Comparison of ENCODE assay signal across 12 cellular contexts in genomic region chr15:85541744-85542143, GRCh38.
DNase-seq lines count a peak whose midpoint lies in the region; ATAC-seq and TF ChIP-seq lines count a peak whose summit lies in the region.
"Had no signal": no experiment of that assay in that cellular context is flagged by ENCODE, and none has a peak within 500 bp of the region (broad histone marks: within the 10 kb centered on the region; RNA-seq: fewer than 3 reads in every experiment).

No MANE protein-coding gene starts in this region.

- no peaks in the 10 kb centered on the region for H3K9me3 ChIP-seq in suprapubic skin
- no peaks in the 10 kb centered on the region for H3K9me3 ChIP-seq in right atrium auricular region
- H3K9me3 ChIP-seq in tibial nerve: no peaks in the 10 kb centered on the region
- H3K9me3 ChIP-seq: Caco-2 had no signal

- TF ChIP-seq POLR2A in suprapubic skin (IDR thresholded peaks at IDR 0.05): no peak
- TF ChIP-seq POLR2A in tibial nerve (IDR thresholded peaks at IDR 0.05): no peak

- no peaks in the 10 kb centered on the region for H3K27me3 Mint-ChIP-seq in natural killer cell treated with Interleukin-12 subunit alpha and Interleukin-12 subunit beta and Interleukin-15 and Interleukin-18, amount 100 ng/mL, for 72 hours
- H3K27me3 Mint-ChIP-seq in natural killer cell (ENCODE audit: low read depth in 2 of 2): no peaks in the 10 kb centered on the region
- H3K27me3 Mint-ChIP-seq in activated T-helper 1 cell treated with anti-CD3 and anti-CD28 coated beads, Interleukin-12 subunit alpha, Interleukin-12 subunit beta, Interleukin-2, Interleukin-4 antibody, amounts not matched to agents 30 ng/mL and 10 ng/mL and 1 ng/mL, durations not matched to agents 14 hours and 24 hours and 36 hours (ENCODE audit: insufficient read depth): peaks cover under 1% of the 10 kb centered on the region

- ATAC-seq in natural killer cell treated with Interleukin-12 subunit alpha and Interleukin-12 subunit beta and Interleukin-15 and Interleukin-18, amount 100 ng/mL, for 72 hours: peak in 1 of 2 donors; percentile 69
- ATAC-seq in natural killer cell: no peak
- ATAC-seq in HG02981 (IDR thresholded peaks at IDR 0.05; ENCODE audit: unreplicated experiment): peak; percentile 71

- H3K4me1 ChIP-seq in suprapubic skin (peaks cover 60% of the 10 kb centered on the region), right atrium auricular region (peaks cover 0 to 41% of the 10 kb centered on the region in 2 donors), tibial nerve (peaks cover 4 to 57% (median 34%) of the 10 kb centered on the region in 4 donors)
- H3K4me1 ChIP-seq: Caco-2, parathyroid adenoma had no signal

- H3K27ac ChIP-seq in suprapubic skin (peak overlapping the region; percentile 12), right atrium auricular region (no peak overlapping the region), tibial nerve (no peak overlapping the region)
- H3K27ac ChIP-seq: parathyroid adenoma had no signal

- no peaks in the 10 kb centered on the region for H3K9me3 Mint-ChIP-seq in natural killer cell treated with Interleukin-12 subunit alpha and Interleukin-12 subunit beta and Interleukin-15 and Interleukin-18, amount 100 ng/mL, for 72 hours
- H3K9me3 Mint-ChIP-seq in natural killer cell: no peaks in the 10 kb centered on the region
- no peaks in the 10 kb centered on the region for H3K9me3 Mint-ChIP-seq in activated T-helper 1 cell treated with anti-CD3 and anti-CD28 coated beads, Interleukin-12 subunit alpha, Interleukin-12 subunit beta, Interleukin-2, Interleukin-4 antibody, amounts not matched to agents 30 ng/mL and 10 ng/mL and 1 ng/mL, durations not matched to agents 14 hours and 24 hours and 36 hours

- in situ Hi-C loops in KBM-7 (cut with MboI; ENCODE audit: low pct_unique_long_range_greater_than_20kb, low sequenced_read_pairs): no loop called here

- no peak overlapping the region for H3K4me3 ChIP-seq in suprapubic skin
- no peak overlapping the region for H3K4me3 ChIP-seq in right atrium auricular region
- H3K4me3 ChIP-seq in tibial nerve: no peak overlapping the region

- peak overlapping the region in 1 of 2 donors; percentile 7 for H3K27ac Mint-ChIP-seq in natural killer cell treated with Interleukin-12 subunit alpha and Interleukin-12 subunit beta and Interleukin-15 and Interleukin-18, amount 100 ng/mL, for 72 hours
- no peak overlapping the region for H3K27ac Mint-ChIP-seq in natural killer cell
- H3K27ac Mint-ChIP-seq in activated T-helper 1 cell treated with anti-CD3 and anti-CD28 coated beads, Interleukin-12 subunit alpha, Interleukin-12 subunit beta, Interleukin-2, Interleukin-4 antibody, amounts not matched to agents 30 ng/mL and 10 ng/mL and 1 ng/mL, durations not matched to agents 14 hours and 24 hours and 36 hours: peak overlapping the region; percentile 68

- intact Hi-C loops in natural killer cell (cut with micrococcal nuclease): loop anchor here (2.0 to 5.0 kb wide), 2 partner anchors 41 to 105 kb away; no protein-coding TSS in a partner anchor
- intact Hi-C loops in activated T-helper 1 cell treated with anti-CD3 and anti-CD28 coated beads, Interleukin-12 subunit alpha, Interleukin-12 subunit beta, Interleukin-2, Interleukin-4 antibody, amounts not matched to agents 30 ng/mL and 10 ng/mL and 1 ng/mL, durations not matched to agents 14 hours and 24 hours and 36 hours (cut with micrococcal nuclease): loop anchor here (1.0 to 10.0 kb wide), 11 partner anchors 7 to 251 kb away; partner anchors contain the start of gene KLHL25

- TF ChIP-seq CTCF in natural killer cell (IDR thresholded peaks at IDR 0.05) (no peak), suprapubic skin (IDR thresholded peaks at IDR 0.05) (no peak), right atrium auricular region (IDR thresholded peaks at IDR 0.05) (no peak), tibial nerve (IDR thresholded peaks at IDR 0.05) (no peak)

- TF ChIP-seq EP300 in suprapubic skin (IDR thresholded peaks at IDR 0.05) (no peak), tibial nerve (IDR thresholded peaks at IDR 0.05) (no peak)

- H3K36me3 Mint-ChIP-seq in natural killer cell treated with Interleukin-12 subunit alpha and Interleukin-12 subunit beta and Interleukin-15 and Interleukin-18, amount 100 ng/mL, for 72 hours: no peaks in the 10 kb centered on the region
- H3K36me3 Mint-ChIP-seq in natural killer cell: no peaks in the 10 kb centered on the region
- H3K36me3 Mint-ChIP-seq in activated T-helper 1 cell treated with anti-CD3 and anti-CD28 coated beads, Interleukin-12 subunit alpha, Interleukin-12 subunit beta, Interleukin-2, Interleukin-4 antibody, amounts not matched to agents 30 ng/mL and 10 ng/mL and 1 ng/mL, durations not matched to agents 14 hours and 24 hours and 36 hours (ENCODE audit: low read depth): peaks cover 18% of the 10 kb centered on the region

- peaks cover 42 to 63% of the 10 kb centered on the region in 2 donors for H3K4me1 Mint-ChIP-seq in natural killer cell treated with Interleukin-12 subunit alpha and Interleukin-12 subunit beta and Interleukin-15 and Interleukin-18, amount 100 ng/mL, for 72 hours (ENCODE audit: low read depth in 2 of 2)
- peaks cover 43 to 44% of the 10 kb centered on the region in 2 donors for H3K4me1 Mint-ChIP-seq in natural killer cell
- peaks cover 72% of the 10 kb centered on the region for H3K4me1 Mint-ChIP-seq in activated T-helper 1 cell treated with anti-CD3 and anti-CD28 coated beads, Interleukin-12 subunit alpha, Interleukin-12 subunit beta, Interleukin-2, Interleukin-4 antibody, amounts not matched to agents 30 ng/mL and 10 ng/mL and 1 ng/mL, durations not matched to agents 14 hours and 24 hours and 36 hours (ENCODE audit: low read depth)

- H3K27me3 ChIP-seq in suprapubic skin (no peaks in the 10 kb centered on the region), right atrium auricular region (no peaks in the 10 kb centered on the region), tibial nerve (no peaks in the 10 kb centered on the region)

- H3K4me3 Mint-ChIP-seq in natural killer cell treated with Interleukin-12 subunit alpha and Interleukin-12 subunit beta and Interleukin-15 and Interleukin-18, amount 100 ng/mL, for 72 hours: peak overlapping the region; percentile 82
- H3K4me3 Mint-ChIP-seq in natural killer cell: no peak overlapping the region
- H3K4me3 Mint-ChIP-seq in activated T-helper 1 cell treated with anti-CD3 and anti-CD28 coated beads, Interleukin-12 subunit alpha, Interleukin-12 subunit beta, Interleukin-2, Interleukin-4 antibody, amounts not matched to agents 30 ng/mL and 10 ng/mL and 1 ng/mL, durations not matched to agents 14 hours and 24 hours and 36 hours: peak overlapping the region; percentile 15

- H3K36me3 ChIP-seq in suprapubic skin (peaks cover 3% of the 10 kb centered on the region), right atrium auricular region (no peaks in the 10 kb centered on the region), tibial nerve (no peaks in the 10 kb centered on the region)

- no peak for DNase-seq in natural killer cell treated with Interleukin-12 subunit alpha and Interleukin-12 subunit beta and Interleukin-15 and Interleukin-18, amount 100 ng/mL, for 72 hours (ENCODE audit: low spot score)
- DNase-seq in natural killer cell (no peak), suprapubic skin (ENCODE audit: low spot score in 2 of 2) (no peak), KBM-7 (no peak), right atrium auricular region (ENCODE audit: low spot score) (no peak), tibial nerve (ENCODE audit: low spot score in 2 of 2) (no peak)
- DNase-seq in activated T-helper 1 cell treated with anti-CD3 and anti-CD28 coated beads, Interleukin-12 subunit alpha, Interleukin-12 subunit beta, Interleukin-2, Interleukin-4 antibody, amounts not matched to agents 30 ng/mL and 10 ng/mL and 1 ng/mL, durations not matched to agents 14 hours and 24 hours and 36 hours (ENCODE audit: low spot score): no peak
- DNase-seq: amygdala, Caco-2, GOT3 had no signal

- 70% methylated on average over 1 of the region's 1 CpG for WGBS in suprapubic skin
- 73 to 76% methylated on average over 1 of the region's 1 CpG for WGBS in tibial nerve, 2 donors
